ENCODE assay signal across 23 cellular contexts in the genomic region with DNA sequence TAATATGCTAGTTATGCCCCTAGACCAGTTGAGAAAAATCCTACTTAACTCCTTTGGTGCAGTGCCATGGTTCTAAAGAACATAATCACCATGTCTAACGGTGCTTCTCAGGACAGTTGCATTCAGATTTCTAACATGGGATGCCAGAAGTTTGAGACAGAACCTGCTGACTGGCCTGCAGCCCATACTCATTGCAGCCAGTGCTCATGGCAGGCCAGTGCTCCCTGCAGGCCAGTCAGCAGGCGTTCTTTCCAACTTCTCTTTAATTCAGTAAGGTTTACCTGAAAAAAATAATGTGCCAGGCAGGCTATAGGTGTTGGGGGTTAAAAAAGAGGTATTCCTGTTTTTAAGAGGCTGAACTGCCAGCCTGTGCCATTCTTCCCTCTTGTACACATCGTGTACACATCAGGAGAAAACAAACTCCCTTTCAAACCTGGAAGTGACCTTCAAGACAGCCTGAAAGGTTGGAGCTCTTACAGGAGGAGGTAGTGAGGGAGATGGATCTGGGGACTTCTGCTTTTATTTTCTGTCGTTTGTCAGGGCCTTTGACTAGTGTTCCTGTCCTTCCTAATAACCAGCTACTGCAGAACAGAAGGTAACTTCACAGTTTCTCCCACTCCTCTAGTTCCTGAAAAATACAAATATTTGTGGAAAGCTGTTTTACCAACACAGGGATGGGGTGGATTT.
DNase-seq lines count a peak whose midpoint lies in the region; ATAC-seq and TF ChIP-seq lines count a peak whose summit lies in the region.
"Had no signal": no experiment of that assay in that cellular context is flagged by ENCODE, and none has a peak within 500 bp of the region (broad histone marks: within the 10 kb centered on the region; RNA-seq: fewer than 3 reads in every experiment).

No MANE protein-coding gene starts in this region.

- no peaks in the 10 kb centered on the region for H3K9me2 ChIP-seq in SK-N-SH

- H3K9ac ChIP-seq in SK-N-SH: no peak overlapping the region

- ATAC-seq in SK-N-SH treated with all-trans-retinoic acid at 6 μM for 48 hours (no peak), WTC11 (0 out of 2 replicates have a peak, but pooled peaks have one; percentile 22), GM18520 (IDR thresholded peaks at IDR 0.05; ENCODE audit: unreplicated experiment) (no peak)
- ATAC-seq: PC-3 had no signal

- 39% methylated on average over 4 of the region's 4 CpGs for WGBS in SK-N-SH (ENCODE audit: low lambda C conversion rate)

- no peak overlapping the region for H3K4me2 ChIP-seq in SK-N-SH

- H2AFZ ChIP-seq in SK-N-SH (ENCODE audit: low read depth): no peak overlapping the region

- peak overlapping the region in 1 of 2 experiments; percentile 28; a peak in 1 of 4 replicates for H3K27ac ChIP-seq in SK-N-SH (ENCODE audit: low read depth in 2 of 2, low read length in 1 of 2)
- H3K27ac ChIP-seq: 22Rv1, HL-60, RWPE1 had no signal

- H3K27me3 ChIP-seq in SK-N-SH (ENCODE audit: insufficient read depth): no peaks in the 10 kb centered on the region

- no peaks in the 10 kb centered on the region for H3K79me2 ChIP-seq in SK-N-SH (ENCODE audit: insufficient read depth)

- H3K4me1 ChIP-seq in SK-N-SH (ENCODE audit: control insufficient read depth in 1 of 2, insufficient read depth in 2 of 2, low read depth in 1 of 2, low read length in 1 of 2): peaks cover 0 to 21% of the 10 kb centered on the region in 2 experiments; a peak in 2 of 4 replicates

- H3K4me1 Mint-ChIP-seq in WTC11: peaks cover 12% of the 10 kb centered on the region
- H3K4me1 Mint-ChIP-seq in nephron: peaks cover 20% of the 10 kb centered on the region
- H3K4me1 Mint-ChIP-seq: B cell; CD4-positive, CD25-positive, alpha-beta regulatory T cell had no signal

- no peaks in the 10 kb centered on the region for H3F3A ChIP-seq in SK-N-SH (replicated peaks; ENCODE audit: insufficient read depth)

- H3K36me3 Mint-ChIP-seq in WTC11 (no peaks in the 10 kb centered on the region), nephron (ENCODE audit: low read depth) (no peaks in the 10 kb centered on the region)
- H3K36me3 Mint-ChIP-seq: CD4-positive, CD25-positive, alpha-beta regulatory T cell had no signal

- DNase-seq in SK-N-SH (no peak), WTC11 (ENCODE audit: low spot score) (no peak), DMS53 treated with DMSO at 0.1 percent for 48 hours (lab: John Stamatoyannopoulos, UW; ENCODE audit: unreplicated experiment) (no peak), SW480 (ENCODE audit: low spot score) (no peak)
- no peak for DNase-seq in activated CD4-positive, alpha-beta T cell treated with anti-CD3 and anti-CD28 coated beads, Interleukin-2, amount 50 U/mL, for 4 hours
- DNase-seq: CD4-positive, CD25-positive, alpha-beta regulatory T cell; COR-L47; DMS 273 treated with DMSO at 0.1 percent for 48 hours; H9; Karpas-422; MM.1S; NCI-H1092 treated with DMSO at 0.1 percent for 48 hours; NCI-H2081; NCI-H774; PC-3; SIG-M5 had no signal

- CTCF ChIA-PET in SK-N-SH (lab: Yijun Ruan, JAX): interaction anchor here (1.1 to 1.5 kb wide), 3 partner anchors 9 to 104 kb away, joined by 3 to 4 read pairs (median 3); no protein-coding TSS in a partner anchor
- CTCF ChIA-PET in WTC11 (lab: Charles Lee): interaction anchor here (1.5 kb wide), 1 partner anchor 25 kb away, joined by 4 read pairs; no protein-coding TSS in a partner anchor

- POLR2A ChIA-PET in SK-N-SH (lab: Yijun Ruan, JAX): interaction anchor here (1.2 kb wide), 1 partner anchor 144 kb away, joined by 3 read pairs; no protein-coding TSS in a partner anchor
- POLR2A ChIA-PET in WTC11 (lab: Charles Lee): no interaction called here

- TF ChIP-seq CTCF in SK-N-SH (IDR thresholded peaks at IDR 0.05) (no peak), WTC11 (IDR thresholded peaks at IDR 0.05) (no peak), nephron (IDR thresholded peaks at IDR 0.05; ENCODE audit: unreplicated experiment in 3 of 3) (no peak)

- no peak for TF ChIP-seq EP300 in SK-N-SH (IDR thresholded peaks at IDR 0.05; ENCODE audit: borderline replicate concordance in 1 of 2, low read depth in 1 of 2, low read length in 1 of 2)

- no peaks in the 10 kb centered on the region for H3K9me3 ChIP-seq in SK-N-SH

- H4K20me1 ChIP-seq in SK-N-SH (ENCODE audit: insufficient read depth): no peaks in the 10 kb centered on the region

- no peaks in the 10 kb centered on the region for H3K36me3 ChIP-seq in SK-N-SH (replicated peaks in 1 of 2; ENCODE audit: control insufficient read depth in 1 of 2, insufficient read depth in 2 of 2, low read length in 1 of 2)

- H3K4me3 ChIP-seq in SK-N-SH (ENCODE audit: low read depth in 2 of 2, low read length in 1 of 2): no peak overlapping the region

- no peaks in the 10 kb centered on the region for H3K9me3 Mint-ChIP-seq in WTC11
- H3K9me3 Mint-ChIP-seq in nephron: no peaks in the 10 kb centered on the region
- H3K9me3 Mint-ChIP-seq: H9 had no signal

- 0 out of 2 replicates have a peak, but pooled peaks have one; percentile 5 for TF ChIP-seq RAD21 in SK-N-SH (IDR thresholded peaks at IDR 0.05; ENCODE audit: low read length)

- H3K27ac Mint-ChIP-seq in WTC11 (no peak overlapping the region), nephron (peak overlapping the region in 2 of 3 experiments; percentile 5 to 24)
- H3K27ac Mint-ChIP-seq: B cell; CD4-positive, CD25-positive, alpha-beta regulatory T cell; H9 had no signal

- H3K27me3 Mint-ChIP-seq in WTC11 (ENCODE audit: low read depth) (no peaks in the 10 kb centered on the region), nephron (ENCODE audit: low read depth) (no peaks in the 10 kb centered on the region)

- H3K4me3 Mint-ChIP-seq in WTC11 (no peak overlapping the region), nephron (no peak overlapping the region)
- H3K4me3 Mint-ChIP-seq: B cell; CD4-positive, CD25-positive, alpha-beta regulatory T cell; H9 had no signal

TF ChIP-seq in SK-N-SH, 30 proteins besides CTCF, POLR2A, EP300 and RAD21 (continues in another document):
- TF ChIP-seq GABPA (IDR thresholded peaks at IDR 0.05; ENCODE audit: low read depth) (no peak), CHD2 (IDR thresholded peaks at IDR 0.05; ENCODE audit: low read length, partially characterized antibody) (no peak), RCOR1 (IDR thresholded peaks at IDR 0.05; ENCODE audit: low read length) (no peak), NRF1 (IDR thresholded peaks at IDR 0.05; ENCODE audit: low read depth, low read length) (no peak)

TF ChIP-seq in SK-N-SH treated with all-trans-retinoic acid at 6 μM for 48 hours, 23 proteins besides CTCF, POLR2A, EP300 and RAD21 (continues in another document):
- TF ChIP-seq ZC3H10 (CRISPR knock-in tag; IDR thresholded peaks at IDR 0.05) (no peak), BACH2 (CRISPR knock-in tag; IDR thresholded peaks at IDR 0.05; ENCODE audit: borderline replicate concordance) (no peak), ZNF70 (CRISPR knock-in tag; IDR thresholded peaks at IDR 0.05) (no peak), ISL1 (CRISPR knock-in tag; IDR thresholded peaks at IDR 0.05) (no peak), ZFP3 (CRISPR knock-in tag; IDR thresholded peaks at IDR 0.05) (no peak), OSR1 (CRISPR knock-in tag; IDR thresholded peaks at IDR 0.05) (no peak)
- TF ChIP-seq, protein P1, sequence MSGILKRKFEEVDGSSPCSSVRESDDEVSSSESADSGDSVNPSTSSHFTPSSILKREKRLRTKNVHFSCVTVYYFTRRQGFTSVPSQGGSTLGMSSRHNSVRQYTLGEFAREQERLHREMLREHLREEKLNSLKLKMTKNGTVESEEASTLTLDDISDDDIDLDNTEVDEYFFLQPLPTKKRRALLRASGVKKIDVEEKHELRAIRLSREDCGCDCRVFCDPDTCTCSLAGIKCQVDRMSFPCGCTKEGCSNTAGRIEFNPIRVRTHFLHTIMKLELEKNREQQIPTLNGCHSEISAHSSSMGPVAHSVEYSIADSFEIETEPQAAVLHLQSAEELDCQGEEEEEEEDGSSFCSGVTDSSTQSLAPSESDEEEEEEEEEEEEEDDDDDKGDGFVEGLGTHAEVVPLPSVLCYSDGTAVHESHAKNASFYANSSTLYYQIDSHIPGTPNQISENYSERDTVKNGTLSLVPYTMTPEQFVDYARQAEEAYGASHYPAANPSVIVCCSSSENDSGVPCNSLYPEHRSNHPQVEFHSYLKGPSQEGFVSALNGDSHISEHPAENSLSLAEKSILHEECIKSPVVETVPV (CRISPR knock-in tag; IDR thresholded peaks at IDR 0.05): no peak

TF ChIP-seq in WTC11, 78 proteins besides CTCF, POLR2A, EP300 and RAD21 (continues in another document):
- TF ChIP-seq ZNF425 (CRISPR knock-in tag; conservative IDR thresholded peaks at IDR 0.05) (no peak), FOXP1 (CRISPR knock-in tag; IDR thresholded peaks at IDR 0.05; ENCODE audit: borderline replicate concordance) (no peak), JUN (CRISPR knock-in tag; IDR thresholded peaks at IDR 0.05) (no peak), IRF2 (CRISPR knock-in tag; IDR thresholded peaks at IDR 0.05; ENCODE audit: borderline replicate concordance, low read depth) (no peak), SP1 (CRISPR knock-in tag; conservative IDR thresholded peaks at IDR 0.05) (no peak), ZNF317 (CRISPR knock-in tag; IDR thresholded peaks at IDR 0.05; ENCODE audit: borderline replicate concordance, low read depth) (no peak), NR3C1 (CRISPR knock-in tag; conservative IDR thresholded peaks at IDR 0.05; ENCODE audit: low read depth) (no peak), RELA (CRISPR knock-in tag; IDR thresholded peaks at IDR 0.05; ENCODE audit: borderline replicate concordance) (no peak)
- TF ChIP-seq, protein P2, sequence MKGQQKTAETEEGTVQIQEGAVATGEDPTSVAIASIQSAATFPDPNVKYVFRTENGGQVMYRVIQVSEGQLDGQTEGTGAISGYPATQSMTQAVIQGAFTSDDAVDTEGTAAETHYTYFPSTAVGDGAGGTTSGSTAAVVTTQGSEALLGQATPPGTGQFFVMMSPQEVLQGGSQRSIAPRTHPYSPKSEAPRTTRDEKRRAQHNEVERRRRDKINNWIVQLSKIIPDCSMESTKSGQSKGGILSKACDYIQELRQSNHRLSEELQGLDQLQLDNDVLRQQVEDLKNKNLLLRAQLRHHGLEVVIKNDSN (CRISPR knock-in tag; IDR thresholded peaks at IDR 0.05): no peak
